ENCODE assay signal across 1 cellular context in genomic region chr15:83207622-83208356, GRCh38.
TF ChIP-seq lines count a peak whose summit lies in the region.

Gene HDGFL3 (minus strand): TSS chr15:83207823. CDS start chr15:83207414, 409 bp downstream.

TF ChIP-seq in WTC11, 78 proteins besides CTCF, POLR2A, EP300 and RAD21 (continued from another document):
- TF ChIP-seq FOXP4 (CRISPR knock-in tag; IDR thresholded peaks at IDR 0.05) (0 out of 2 replicates have a peak, but pooled peaks have one; percentile 35), TEAD1 (CRISPR knock-in tag; IDR thresholded peaks at IDR 0.05) (0 out of 2 replicates have a peak, but pooled peaks have one; percentile 28), ZNF425 (CRISPR knock-in tag; conservative IDR thresholded peaks at IDR 0.05) (no peak), ZNF671 (CRISPR knock-in tag; IDR thresholded peaks at IDR 0.05) (no peak)
